1 cellular context compared by ENCODE assay signal in genomic region chr7:100158229-100159098, GRCh38.
TF ChIP-seq lines count a peak whose summit lies in the region.

Gene TRAPPC14 (minus strand): TSS chr7:100158723. CDS start chr7:100158499, 224 bp downstream.

TF ChIP-seq in GM12878, 131 proteins besides CTCF, POLR2A, EP300 and RAD21 (continued from another document):
- TF ChIP-seq NKRF (conservative IDR thresholded peaks at IDR 0.05) = peak; percentile 93
TF ChIP-seq in GM12878: peak in this region for 41.
